11 cellular contexts compared by ENCODE assay signal in genomic region chr21:17343055-17343454, GRCh38.
DNase-seq lines count a peak whose midpoint lies in the region; ATAC-seq and TF ChIP-seq lines count a peak whose summit lies in the region.
"Had no signal": no experiment of that assay in that cellular context is flagged by ENCODE, and none has a peak within 500 bp of the region (broad histone marks: within the 10 kb centered on the region; RNA-seq: fewer than 3 reads in every experiment).

No MANE protein-coding gene starts in this region.

- H2AK5ac ChIP-seq in neuronal stem cell (ENCODE audit: low read depth, low read length), result no peak overlapping the region

- H3K4me1 ChIP-seq in SK-N-SH (ENCODE audit: control insufficient read depth in 1 of 2, insufficient read depth in 2 of 2, low read depth in 1 of 2, low read length in 1 of 2) (no peaks in the 10 kb centered on the region), neuronal stem cell (ENCODE audit: control insufficient read depth in 2 of 2, insufficient read depth in 1 of 2, low read depth in 1 of 2, low read length in 2 of 2) (no peaks in the 10 kb centered on the region), left ventricle myocardium inferior (no peaks in the 10 kb centered on the region)

- no peak overlapping the region for H4K8ac ChIP-seq in neuronal stem cell (ENCODE audit: low read depth, low read length)

- TF ChIP-seq RAD21 in SK-N-SH (IDR thresholded peaks at IDR 0.05; ENCODE audit: low read length), result no peak

- H3K4me3 ChIP-seq in SK-N-SH (ENCODE audit: low read depth in 2 of 2, low read length in 1 of 2) (no peak overlapping the region), neuronal stem cell (ENCODE audit: low read length in 2 of 2) (no peak overlapping the region), left ventricle myocardium inferior (no peak overlapping the region)

- intact Hi-C loops in left ventricle myocardium inferior (cut with micrococcal nuclease), result no loop called here

- H3K4me2 ChIP-seq in SK-N-SH (no peak overlapping the region), neuronal stem cell (ENCODE audit: insufficient read depth, low read length, poor library complexity, severe bottlenecking) (no peak overlapping the region)

- H2BK12ac ChIP-seq in neuronal stem cell (ENCODE audit: low read length), result no peak overlapping the region

- no peaks in the 10 kb centered on the region for H3K9me2 ChIP-seq in SK-N-SH

- no peak overlapping the region for H3K4ac ChIP-seq in neuronal stem cell (ENCODE audit: low read length)

- DNase-seq in SK-N-SH (no peak), dermis microvascular lymphatic vessel endothelial cell (ENCODE audit: low read depth in 2 of 2) (peak; percentile 23 to 36), neuronal stem cell (ENCODE audit: low spot score) (peak; percentile 58), globus pallidus (ENCODE audit: low spot score) (no peak), left ventricle myocardium inferior (no peak), KG1 (lab: John Stamatoyannopoulos, UW) (no peak)
- DNase-seq: amygdala, T1000 had no signal

- no peaks in the 10 kb centered on the region for H3F3A ChIP-seq in SK-N-SH (replicated peaks; ENCODE audit: insufficient read depth)

- no peak overlapping the region for H2BK15ac ChIP-seq in neuronal stem cell (ENCODE audit: low read length)

- H3K14ac ChIP-seq in neuronal stem cell (ENCODE audit: low read length), result no peak overlapping the region

- no peaks in the 10 kb centered on the region for H3K36me3 ChIP-seq in SK-N-SH (replicated peaks in 1 of 2; ENCODE audit: control insufficient read depth in 1 of 2, insufficient read depth in 2 of 2, low read length in 1 of 2)
- H3K36me3 ChIP-seq in neuronal stem cell (replicated peaks in 1 of 2; ENCODE audit: control insufficient read depth in 2 of 2, insufficient read depth in 2 of 2, low read length in 2 of 2), result no peaks in the 10 kb centered on the region
- no peaks in the 10 kb centered on the region for H3K36me3 ChIP-seq in left ventricle myocardium inferior

- no peak overlapping the region for H3K23ac ChIP-seq in neuronal stem cell (ENCODE audit: low read depth, low read length, poor library complexity)

- no peak for ATAC-seq in SK-N-SH treated with all-trans-retinoic acid at 6 μM for 48 hours

- no peaks in the 10 kb centered on the region for H3K79me1 ChIP-seq in neuronal stem cell (ENCODE audit: low read depth, low read length)

- no peaks in the 10 kb centered on the region for H3K9me3 ChIP-seq in SK-N-SH
- no peaks in the 10 kb centered on the region for H3K9me3 ChIP-seq in neuronal stem cell (replicated peaks in 1 of 2; ENCODE audit: control insufficient read depth in 2 of 2, insufficient read depth in 1 of 2, low read depth in 1 of 2, low read length in 2 of 2)
- peaks cover 33% of the 10 kb centered on the region for H3K9me3 ChIP-seq in left ventricle myocardium inferior (replicated peaks)

- no peak for TF ChIP-seq EP300 in SK-N-SH (IDR thresholded peaks at IDR 0.05; ENCODE audit: borderline replicate concordance in 1 of 2, low read depth in 1 of 2, low read length in 1 of 2)

- H3K79me2 ChIP-seq in SK-N-SH (ENCODE audit: insufficient read depth), result no peaks in the 10 kb centered on the region

- no peaks in the 10 kb centered on the region for H4K20me1 ChIP-seq in SK-N-SH (ENCODE audit: insufficient read depth)

- H3K27me3 ChIP-seq in SK-N-SH (ENCODE audit: insufficient read depth) (no peaks in the 10 kb centered on the region), neuronal stem cell (ENCODE audit: control insufficient read depth in 3 of 3, insufficient read depth in 3 of 3, low read depth in 1 of 3, low read length in 3 of 3) (no peaks in the 10 kb centered on the region), left ventricle myocardium inferior (ENCODE audit: low read depth) (no peaks in the 10 kb centered on the region)

- POLR2A ChIA-PET in SK-N-SH (lab: Yijun Ruan, JAX), result no interaction called here

- no peak overlapping the region for H3K18ac ChIP-seq in neuronal stem cell (ENCODE audit: low read length)

- H3K27ac ChIP-seq in SK-N-SH (ENCODE audit: low read depth in 2 of 2, low read length in 1 of 2) (no peak overlapping the region), neuronal stem cell (replicated peaks; ENCODE audit: low read length) (no peak overlapping the region), left ventricle myocardium inferior (replicated peaks) (no peak overlapping the region)
- H3K27ac ChIP-seq: epithelial cell of prostate had no signal

- no peak overlapping the region for H2BK120ac ChIP-seq in neuronal stem cell (ENCODE audit: low read depth, low read length)

- H2AFZ ChIP-seq in SK-N-SH (ENCODE audit: low read depth) (no peak overlapping the region), neuronal stem cell (ENCODE audit: low read length) (no peak overlapping the region)

- no peak overlapping the region for H4K91ac ChIP-seq in neuronal stem cell (ENCODE audit: low read depth, low read length, poor library complexity)

- TF ChIP-seq CTCF in SK-N-SH (IDR thresholded peaks at IDR 0.05) (no peak), left ventricle myocardium inferior (IDR thresholded peaks at IDR 0.05; ENCODE audit: borderline replicate concordance) (no peak)

- WGBS in SK-N-SH (ENCODE audit: low lambda C conversion rate), result 16% methylated on average over 2 of the region's 2 CpGs
- WGBS in neuronal stem cell (ENCODE audit: extremely low coverage in 2 of 2, insufficient read length in 2 of 2, insufficient replicate concordance in 1 of 2), 2 donors, result no CpG with 5 or more reads among the region's 2 CpGs

- H2BK5ac ChIP-seq in neuronal stem cell (ENCODE audit: low read length), result no peak overlapping the region

- H3K9ac ChIP-seq in SK-N-SH (no peak overlapping the region), neuronal stem cell (ENCODE audit: low read depth, low read length, poor library complexity) (no peak overlapping the region)

- CTCF ChIA-PET in SK-N-SH (lab: Yijun Ruan, JAX), result no interaction called here

TF ChIP-seq in SK-N-SH, 30 proteins besides CTCF, POLR2A, EP300 and RAD21 (continues in another document):
- no peak for TF ChIP-seq MAX (IDR thresholded peaks at IDR 0.05; ENCODE audit: low read depth)

TF ChIP-seq in SK-N-SH treated with all-trans-retinoic acid at 6 μM for 48 hours, 23 proteins besides CTCF, POLR2A, EP300 and RAD21:
- TF ChIP-seq ZNF8 (CRISPR knock-in tag; IDR thresholded peaks at IDR 0.05) (no peak), TOX (CRISPR knock-in tag; IDR thresholded peaks at IDR 0.05; ENCODE audit: borderline replicate concordance) (no peak)

TF ChIP-seq in PFSK-1, 5 proteins besides CTCF, POLR2A, EP300 and RAD21:
- no peak for TF ChIP-seq TAF1 (IDR thresholded peaks at IDR 0.05; ENCODE audit: borderline replicate concordance, insufficient read depth, low read length)
- TF ChIP-seq, protein P1, sequence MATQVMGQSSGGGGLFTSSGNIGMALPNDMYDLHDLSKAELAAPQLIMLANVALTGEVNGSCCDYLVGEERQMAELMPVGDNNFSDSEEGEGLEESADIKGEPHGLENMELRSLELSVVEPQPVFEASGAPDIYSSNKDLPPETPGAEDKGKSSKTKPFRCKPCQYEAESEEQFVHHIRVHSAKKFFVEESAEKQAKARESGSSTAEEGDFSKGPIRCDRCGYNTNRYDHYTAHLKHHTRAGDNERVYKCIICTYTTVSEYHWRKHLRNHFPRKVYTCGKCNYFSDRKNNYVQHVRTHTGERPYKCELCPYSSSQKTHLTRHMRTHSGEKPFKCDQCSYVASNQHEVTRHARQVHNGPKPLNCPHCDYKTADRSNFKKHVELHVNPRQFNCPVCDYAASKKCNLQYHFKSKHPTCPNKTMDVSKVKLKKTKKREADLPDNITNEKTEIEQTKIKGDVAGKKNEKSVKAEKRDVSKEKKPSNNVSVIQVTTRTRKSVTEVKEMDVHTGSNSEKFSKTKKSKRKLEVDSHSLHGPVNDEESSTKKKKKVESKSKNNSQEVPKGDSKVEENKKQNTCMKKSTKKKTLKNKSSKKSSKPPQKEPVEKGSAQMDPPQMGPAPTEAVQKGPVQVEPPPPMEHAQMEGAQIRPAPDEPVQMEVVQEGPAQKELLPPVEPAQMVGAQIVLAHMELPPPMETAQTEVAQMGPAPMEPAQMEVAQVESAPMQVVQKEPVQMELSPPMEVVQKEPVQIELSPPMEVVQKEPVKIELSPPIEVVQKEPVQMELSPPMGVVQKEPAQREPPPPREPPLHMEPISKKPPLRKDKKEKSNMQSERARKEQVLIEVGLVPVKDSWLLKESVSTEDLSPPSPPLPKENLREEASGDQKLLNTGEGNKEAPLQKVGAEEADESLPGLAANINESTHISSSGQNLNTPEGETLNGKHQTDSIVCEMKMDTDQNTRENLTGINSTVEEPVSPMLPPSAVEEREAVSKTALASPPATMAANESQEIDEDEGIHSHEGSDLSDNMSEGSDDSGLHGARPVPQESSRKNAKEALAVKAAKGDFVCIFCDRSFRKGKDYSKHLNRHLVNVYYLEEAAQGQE (IDR thresholded peaks at IDR 0.05; ENCODE audit: insufficient read depth in 1 of 2, low read depth in 2 of 2, low read length in 2 of 2), result peak; percentile 72 to 94; a peak in 3 of 4 replicates

Comparison
In these comparisons a context has a peak if more than half of its experiments do, and no peak if none do; other contexts are left out.
1. DNase-seq: peak in dermis microvascular lymphatic vessel endothelial cell (2 of 2) and neuronal stem cell (single experiment); none in SK-N-SH (single experiment), globus pallidus (single experiment), left ventricle myocardium inferior (single experiment) and KG1 (single experiment).